Comparison of ENCODE assay signal across 14 cellular contexts in genomic region chrX:40299502-40300118, GRCh38.
DNase-seq lines count a peak whose midpoint lies in the region; ATAC-seq and TF ChIP-seq lines count a peak whose summit lies in the region.
"Had no signal": no experiment of that assay in that cellular context is flagged by ENCODE, and none has a peak within 500 bp of the region (broad histone marks: within the 10 kb centered on the region; RNA-seq: fewer than 3 reads in every experiment).

No MANE protein-coding gene starts in this region.

- no peaks in the 10 kb centered on the region for H3K36me3 Mint-ChIP-seq in memory B cell

- H3K36me3 ChIP-seq in GM06990 (ENCODE audit: control insufficient read depth, insufficient read depth, low read length), result no peaks in the 10 kb centered on the region
- no peaks in the 10 kb centered on the region for H3K36me3 ChIP-seq in NT2/D1 (ENCODE audit: insufficient read depth, insufficient read length, low read length)
- H3K36me3 ChIP-seq in ascending aorta, result no peaks in the 10 kb centered on the region
- no peaks in the 10 kb centered on the region for H3K36me3 ChIP-seq in sigmoid colon

- peak; percentile 66 to 74 for ATAC-seq in activated CD4-positive, CD25-positive, alpha-beta regulatory T cell treated with anti-CD3 and anti-CD28 coated beads, Interleukin-2, amount 50 U/mL, for 24 hours
- peak; percentile 61 for ATAC-seq in memory B cell (ENCODE audit: low read depth)

- H3K4me1 Mint-ChIP-seq in memory B cell, result peaks cover 23% of the 10 kb centered on the region

- peaks cover 2% of the 10 kb centered on the region for H3K9me3 Mint-ChIP-seq in memory B cell
- H3K9me3 Mint-ChIP-seq: activated T-helper 1 cell treated with anti-CD3 and anti-CD28 coated beads, Interleukin-12 subunit alpha, Interleukin-12 subunit beta, Interleukin-2, Interleukin-4 antibody, amounts not matched to agents 30 ng/mL and 10 ng/mL and 1 ng/mL, durations not matched to agents 14 hours and 24 hours and 36 hours had no signal

- H3K27me3 Mint-ChIP-seq in memory B cell, result peaks cover 3% of the 10 kb centered on the region

- TF ChIP-seq POLR2A in sigmoid colon (IDR thresholded peaks at IDR 0.05), result no peak

- no peak for TF ChIP-seq EP300 in sigmoid colon (IDR thresholded peaks at IDR 0.05)

- DNase-seq in activated CD4-positive, CD25-positive, alpha-beta regulatory T cell (lab: John Stamatoyannopoulos, UW), result no peak
- DNase-seq in GM06990 (ENCODE audit: extremely low read depth, insufficient read length) (peak; percentile 27), NT2/D1 (ENCODE audit: low read depth, low spot score) (no peak), memory B cell (ENCODE audit: low spot score in 2 of 2) (no peak), DMS79 treated with DMSO at 0.1 percent for 48 hours (lab: John Stamatoyannopoulos, UW) (no peak), ascending aorta (ENCODE audit: low spot score in 2 of 2) (no peak), sigmoid colon (no peak)
- DNase-seq: activated CD4-positive, alpha-beta T cell treated with anti-CD3 and anti-CD28 coated beads for 1 hour; GF-D8; NCI-H2029 treated with DMSO at 0.1 percent for 48 hours; posterior cingulate gyrus had no signal

- intact Hi-C loops in ascending aorta (cut with DNase I), result no loop called here
- intact Hi-C loops in sigmoid colon (cut with DNase I), result no loop called here

- H3K4me1 ChIP-seq in NT2/D1 (ENCODE audit: insufficient read depth, insufficient read length), result no peaks in the 10 kb centered on the region
- no peaks in the 10 kb centered on the region for H3K4me1 ChIP-seq in ascending aorta
- peaks cover 0 to 10% (median 5%) of the 10 kb centered on the region in 4 donors for H3K4me1 ChIP-seq in sigmoid colon

- H3K4me3 ChIP-seq in GM06990 (replicated peaks; ENCODE audit: low read depth, low read length) (no peak overlapping the region), NT2/D1 (ENCODE audit: insufficient read length, low read depth) (no peak overlapping the region), ascending aorta (no peak overlapping the region), sigmoid colon (no peak overlapping the region)

- H3K27ac ChIP-seq in ascending aorta (no peak overlapping the region), sigmoid colon (no peak overlapping the region)
- H3K27ac ChIP-seq: 22Rv1 had no signal

- no peak overlapping the region for H3K27ac Mint-ChIP-seq in memory B cell
- H3K27ac Mint-ChIP-seq: activated T-helper 1 cell treated with anti-CD3 and anti-CD28 coated beads, Interleukin-12 subunit alpha, Interleukin-12 subunit beta, Interleukin-2, Interleukin-4 antibody, amounts not matched to agents 30 ng/mL and 10 ng/mL and 1 ng/mL, durations not matched to agents 14 hours and 24 hours and 36 hours had no signal

- H3K4me3 Mint-ChIP-seq in memory B cell, result no peak overlapping the region
- H3K4me3 Mint-ChIP-seq: activated T-helper 1 cell treated with anti-CD3 and anti-CD28 coated beads, Interleukin-12 subunit alpha, Interleukin-12 subunit beta, Interleukin-2, Interleukin-4 antibody, amounts not matched to agents 30 ng/mL and 10 ng/mL and 1 ng/mL, durations not matched to agents 14 hours and 24 hours and 36 hours had no signal

- peak overlapping the region; percentile 10 for H3K9ac ChIP-seq in NT2/D1 (ENCODE audit: insufficient read length, low read depth)

- 73 to 74% methylated on average over 12 of the region's 12 CpGs for WGBS in sigmoid colon, 2 donors

- no peaks in the 10 kb centered on the region for H3K9me3 ChIP-seq in NT2/D1 (ENCODE audit: insufficient read depth, low read length)
- no peaks in the 10 kb centered on the region for H3K9me3 ChIP-seq in ascending aorta
- no peaks in the 10 kb centered on the region for H3K9me3 ChIP-seq in sigmoid colon

- H3K27me3 ChIP-seq in GM06990 (replicated peaks; ENCODE audit: control insufficient read depth, insufficient read depth, low read length) (no peaks in the 10 kb centered on the region), NT2/D1 (ENCODE audit: insufficient read depth, insufficient read length) (peaks cover 6% of the 10 kb centered on the region), ascending aorta (no peaks in the 10 kb centered on the region), sigmoid colon (no peaks in the 10 kb centered on the region)

- no peak for TF ChIP-seq CTCF in GM06990 (IDR thresholded peaks at IDR 0.05; ENCODE audit: insufficient read depth, low read length, poor library complexity, severe bottlenecking)
- TF ChIP-seq CTCF in ascending aorta (IDR thresholded peaks at IDR 0.05), result no peak
- TF ChIP-seq CTCF in sigmoid colon (IDR thresholded peaks at IDR 0.05), result no peak
